In genomic region chr11:75816561-75817239, GRCh38 we compare ENCODE assay signal across 9 cellular contexts. TPM values are rescaled to one million over a fixed set of nuclear protein-coding genes. Genes with fewer than 3 reads are reported as not detected.
DNase-seq lines count a peak whose midpoint lies in the region; ATAC-seq and TF ChIP-seq lines count a peak whose summit lies in the region.
"Had no signal": no experiment of that assay in that cellular context is flagged by ENCODE, and none has a peak within 500 bp of the region (broad histone marks: within the 10 kb centered on the region; RNA-seq: fewer than 3 reads in every experiment).

No MANE protein-coding gene starts in this region.

- TF ChIP-seq CTCF in prostate gland (IDR thresholded peaks at IDR 0.05), result no peak

- WGBS in prostate gland, result 32% methylated on average over 6 of the region's 6 CpGs

- no peaks in the 10 kb centered on the region for H3K36me3 ChIP-seq in prostate gland

- peak overlapping the region; percentile 74 to 100 for H3K4me3 ChIP-seq in prostate gland

- intact Hi-C loops in prostate gland (cut with DNase I), result no loop called here

- peaks cover 10% of the 10 kb centered on the region for H3K4me1 ChIP-seq in prostate gland (replicated peaks)

- no peaks in the 10 kb centered on the region for H3K27me3 ChIP-seq in prostate gland (replicated peaks; ENCODE audit: insufficient read depth)

- TF ChIP-seq POLR2A in prostate gland (IDR thresholded peaks at IDR 0.05), result no peak

- no peaks in the 10 kb centered on the region for H3K9me3 ChIP-seq in prostate gland

- no peak overlapping the region for H3K27ac ChIP-seq in prostate gland

- no peak for ATAC-seq in GM21526 (IDR thresholded peaks at IDR 0.05; ENCODE audit: low FRiP score, unreplicated experiment)
- ATAC-seq in GM21367 (IDR thresholded peaks at IDR 0.05; ENCODE audit: unreplicated experiment), result no peak
- ATAC-seq in HG03097 (IDR thresholded peaks at IDR 0.05; ENCODE audit: low FRiP score, unreplicated experiment), result no peak

- peak; percentile 43 for DNase-seq in GF-D8 (lab: John Stamatoyannopoulos, UW)
- peak; percentile 63 for DNase-seq in NAMALWA (ENCODE audit: low spot score)
- DNase-seq in ecto neural progenitor cell (ENCODE audit: low spot score), result peak; percentile 46
- no peak for DNase-seq in prostate gland (ENCODE audit: low spot score)
- no peak for DNase-seq in NCI-H524 (lab: John Stamatoyannopoulos, UW)
- DNase-seq: T1000 had no signal

RNA-seq across cellular contexts. Expression of gene UVRAG, which starts 1.7 kb away (rescaled TPM):
- total RNA-seq in prostate gland, result 10 to 100 TPM; 13.9 to 25.2 TPM

RNA-seq across cellular contexts. Expression of gene DGAT2, which starts 48.1 kb away (rescaled TPM):
- 10 to 100 TPM in 1 of 2 donors, 1 to 10 TPM in 1; 5.6 to 24.6 TPM for total RNA-seq in prostate gland

Comparison
In these comparisons a context has a peak if more than half of its experiments do, and no peak if none do; other contexts are left out.
1. DNase-seq: peak in GF-D8 (single experiment), NAMALWA (single experiment) and ecto neural progenitor cell (single experiment); none in prostate gland (single experiment) and NCI-H524 (0 of 2).